ENCODE assay signal across 9 cellular contexts in genomic region chr5:111472579-111472978, GRCh38. TPM values are rescaled to one million over a fixed set of nuclear protein-coding genes. Genes with fewer than 3 reads are reported as not detected.
DNase-seq lines count a peak whose midpoint lies in the region; ATAC-seq and TF ChIP-seq lines count a peak whose summit lies in the region.
"Had no signal": no experiment of that assay in that cellular context is flagged by ENCODE, and none has a peak within 500 bp of the region (broad histone marks: within the 10 kb centered on the region; RNA-seq: fewer than 3 reads in every experiment).

No MANE protein-coding gene starts in this region.

- no peak overlapping the region for H3K4me3 ChIP-seq in suprapubic skin
- H3K4me3 ChIP-seq: PC-9 had no signal

- no peak for TF ChIP-seq POLR2A in suprapubic skin (IDR thresholded peaks at IDR 0.05)

- no peak for TF ChIP-seq EP300 in suprapubic skin (IDR thresholded peaks at IDR 0.05)

- H3K4me1 Mint-ChIP-seq in activated naive CD4-positive, alpha-beta T cell treated with anti-CD3 and anti-CD28 coated beads, Interleukin-2, amount 10 ng/mL, durations not matched to agents 7 days and 5 days: no peaks in the 10 kb centered on the region
- H3K4me1 Mint-ChIP-seq in stimulated activated naive B cell treated with anti-CD40 and anti-IgM and Interleukin-4, amounts not matched to agents 10 μg/mL and 1 μg/mL and 100 μg/mL, for 72 hours: peaks cover 0 to 6% of the 10 kb centered on the region in 2 donors

- peak; percentile 66 for ATAC-seq in HG02885 (IDR thresholded peaks at IDR 0.05; ENCODE audit: poor library complexity, unreplicated experiment)
- ATAC-seq in stimulated activated naive B cell treated with anti-CD40 and anti-IgM and Interleukin-4, amounts not matched to agents 10 μg/mL and 1 μg/mL and 100 μg/mL, for 72 hours (replicated peaks): peak; percentile 39 to 63

- CTCF ChIA-PET in activated naive CD4-positive, alpha-beta T cell treated with anti-CD3 and anti-CD28 coated beads, Interleukin-2, amount 10 ng/mL, durations not matched to agents 7 days and 5 days (lab: Charles Lee): no interaction called here

- no peak for TF ChIP-seq CTCF in suprapubic skin (IDR thresholded peaks at IDR 0.05)

- no peak overlapping the region for H3K27ac ChIP-seq in suprapubic skin
- H3K27ac ChIP-seq: PC-9 had no signal

- no peaks in the 10 kb centered on the region for H3K27me3 ChIP-seq in suprapubic skin

- H3K36me3 ChIP-seq in suprapubic skin: no peaks in the 10 kb centered on the region

- no peak for DNase-seq in activated naive CD4-positive, alpha-beta T cell treated with anti-CD3 and anti-CD28 coated beads, Interleukin-2, amount 10 ng/mL, durations not matched to agents 7 days and 5 days
- no peak for DNase-seq in activated naive CD4-positive, alpha-beta T cell treated with Interleukin-2 at 50 U/mL for 16 hours
- DNase-seq in SKM-1 (lab: John Stamatoyannopoulos, UW; ENCODE audit: unreplicated experiment) (peak; percentile 84), NCI-H2227 treated with DMSO at 0.1 percent for 48 hours (lab: John Stamatoyannopoulos, UW) (no peak), suprapubic skin (ENCODE audit: low spot score in 2 of 2) (no peak)
- DNase-seq in stimulated activated naive B cell treated with anti-CD40 and anti-IgM and Interleukin-4, amounts not matched to agents 10 μg/mL and 1 μg/mL and 100 μg/mL, for 72 hours: no peak
- DNase-seq in stimulated activated CD4-positive, alpha-beta T cell treated with anti-CD3 and anti-CD28 coated beads, Interleukin-15, amount 100 ng/mL, for 24 hours: no peak
- DNase-seq: PC-9 had no signal

- peaks cover 5% of the 10 kb centered on the region for H3K9me3 Mint-ChIP-seq in activated naive CD4-positive, alpha-beta T cell treated with anti-CD3 and anti-CD28 coated beads, Interleukin-2, amount 10 ng/mL, durations not matched to agents 7 days and 5 days
- H3K9me3 Mint-ChIP-seq in stimulated activated naive B cell treated with anti-CD40 and anti-IgM and Interleukin-4, amounts not matched to agents 10 μg/mL and 1 μg/mL and 100 μg/mL, for 72 hours: peaks cover 0 to under 1% of the 10 kb centered on the region in 2 donors

- no peaks in the 10 kb centered on the region for H3K27me3 Mint-ChIP-seq in activated naive CD4-positive, alpha-beta T cell treated with anti-CD3 and anti-CD28 coated beads, Interleukin-2, amount 10 ng/mL, durations not matched to agents 7 days and 5 days
- H3K27me3 Mint-ChIP-seq in stimulated activated naive B cell treated with anti-CD40 and anti-IgM and Interleukin-4, amounts not matched to agents 10 μg/mL and 1 μg/mL and 100 μg/mL, for 72 hours: no peaks in the 10 kb centered on the region

- H3K9me3 ChIP-seq in suprapubic skin: no peaks in the 10 kb centered on the region

- H3K36me3 Mint-ChIP-seq in activated naive CD4-positive, alpha-beta T cell treated with anti-CD3 and anti-CD28 coated beads, Interleukin-2, amount 10 ng/mL, durations not matched to agents 7 days and 5 days: peaks cover 46% of the 10 kb centered on the region
- no peaks in the 10 kb centered on the region for H3K36me3 Mint-ChIP-seq in stimulated activated naive B cell treated with anti-CD40 and anti-IgM and Interleukin-4, amounts not matched to agents 10 μg/mL and 1 μg/mL and 100 μg/mL, for 72 hours

- H3K27ac Mint-ChIP-seq in activated naive CD4-positive, alpha-beta T cell treated with anti-CD3 and anti-CD28 coated beads, Interleukin-2, amount 10 ng/mL, durations not matched to agents 7 days and 5 days: peak overlapping the region; percentile 33
- no peak overlapping the region for H3K27ac Mint-ChIP-seq in stimulated activated naive B cell treated with anti-CD40 and anti-IgM and Interleukin-4, amounts not matched to agents 10 μg/mL and 1 μg/mL and 100 μg/mL, for 72 hours

- H3K4me3 Mint-ChIP-seq in activated naive CD4-positive, alpha-beta T cell treated with anti-CD3 and anti-CD28 coated beads, Interleukin-2, amount 10 ng/mL, durations not matched to agents 7 days and 5 days: no peak overlapping the region
- no peak overlapping the region for H3K4me3 Mint-ChIP-seq in stimulated activated naive B cell treated with anti-CD40 and anti-IgM and Interleukin-4, amounts not matched to agents 10 μg/mL and 1 μg/mL and 100 μg/mL, for 72 hours

- H3K4me1 ChIP-seq in suprapubic skin: peaks cover 4% of the 10 kb centered on the region

- WGBS in suprapubic skin: 45% methylated on average over 3 of the region's 3 CpGs

RNA-seq across cellular contexts. Expression of gene STARD4, which starts 39.8 kb away (rescaled TPM):
- total RNA-seq in suprapubic skin: 1 to 10 TPM; 2.2 to 6.4 (median 3.2) TPM
